In the genomic region with DNA sequence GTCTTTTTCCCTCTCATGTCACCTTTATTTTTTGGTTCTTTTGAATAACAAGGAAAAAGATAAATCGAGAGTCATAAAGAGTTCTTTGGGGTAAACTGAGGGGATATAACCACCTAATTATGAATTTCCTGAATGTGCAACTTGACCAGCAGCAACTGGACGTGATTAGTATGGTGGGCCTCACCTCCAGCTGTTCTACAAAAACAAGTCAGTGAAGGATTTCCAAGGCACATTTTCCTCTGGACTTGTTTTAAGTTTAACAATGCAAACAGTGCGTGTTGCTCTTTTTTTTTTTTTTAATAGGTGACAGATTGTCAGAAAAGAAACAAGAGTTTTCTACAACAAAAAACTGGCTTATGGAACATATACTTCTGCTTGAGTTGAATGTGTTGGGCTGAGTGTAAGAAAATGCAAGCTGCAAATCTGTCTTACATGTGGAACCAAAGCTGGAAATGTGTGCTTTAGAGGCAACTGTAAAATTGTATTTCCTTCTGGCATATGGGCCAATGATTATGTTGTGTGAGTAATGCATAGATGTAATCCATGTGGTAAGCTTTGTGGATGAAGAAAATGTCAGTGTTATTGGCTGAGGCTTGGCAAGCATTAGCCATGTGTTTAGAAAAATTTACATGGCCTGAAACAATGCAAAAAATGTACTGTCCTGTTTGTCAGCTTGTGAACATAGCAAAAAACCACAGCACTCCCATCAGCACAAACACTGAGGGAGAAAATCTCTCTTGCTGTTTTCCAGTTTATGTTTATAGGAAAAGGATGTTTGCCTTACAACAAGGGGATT, we compare ENCODE assay signal across 1 cellular context.
TF ChIP-seq lines count a peak whose summit lies in the region.

No MANE protein-coding gene starts in this region.

TF ChIP-seq in H1, 55 proteins besides CTCF, POLR2A, EP300 and RAD21 (continued from another document):
- TF ChIP-seq, protein P1, sequence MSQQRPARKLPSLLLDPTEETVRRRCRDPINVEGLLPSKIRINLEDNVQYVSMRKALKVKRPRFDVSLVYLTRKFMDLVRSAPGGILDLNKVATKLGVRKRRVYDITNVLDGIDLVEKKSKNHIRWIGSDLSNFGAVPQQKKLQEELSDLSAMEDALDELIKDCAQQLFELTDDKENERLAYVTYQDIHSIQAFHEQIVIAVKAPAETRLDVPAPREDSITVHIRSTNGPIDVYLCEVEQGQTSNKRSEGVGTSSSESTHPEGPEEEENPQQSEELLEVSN (IDR thresholded peaks at IDR 0.05), result no peak
- TF ChIP-seq NRF1 (IDR thresholded peaks at IDR 0.05; ENCODE audit: low read depth, low read length), result no peak
